Comparison of ENCODE assay signal across 1 cellular context in the genomic region with DNA sequence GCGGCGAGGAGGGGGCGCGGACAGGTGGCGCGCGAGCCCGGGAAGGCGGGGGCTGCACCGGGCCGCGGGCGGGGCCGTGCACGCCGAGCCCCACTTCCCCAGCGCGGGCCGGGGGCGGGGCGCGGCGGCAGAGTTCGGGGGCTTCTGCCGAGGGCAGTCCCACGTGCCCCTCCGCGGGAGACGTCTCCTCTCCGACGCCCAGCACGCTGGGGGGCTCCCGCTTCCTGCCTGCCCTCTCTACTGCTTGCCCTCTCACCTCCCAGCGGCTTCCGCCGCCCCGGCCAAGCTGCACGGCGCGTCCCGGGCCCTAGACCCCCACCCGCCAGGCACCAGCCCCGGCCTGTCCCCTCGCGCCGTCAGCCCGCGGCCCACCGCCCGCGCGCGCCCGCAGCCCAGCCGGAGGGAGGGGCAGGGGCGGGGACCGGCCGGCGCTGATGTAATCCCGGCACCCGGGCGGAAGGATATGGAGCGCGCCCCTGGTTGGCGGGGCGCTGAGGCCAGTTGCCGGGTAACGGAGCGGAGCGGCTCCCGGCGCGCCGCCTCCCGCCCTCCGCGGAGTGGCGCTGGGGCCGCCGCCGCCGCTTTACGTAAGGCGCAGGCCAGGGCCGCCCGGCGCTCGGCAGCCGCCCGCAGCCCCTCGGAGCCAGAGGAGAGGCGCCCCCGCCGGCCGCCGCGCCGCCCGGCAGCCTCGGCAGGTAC.
A peak's percentile ranks its signal among the peaks of the same experiment; 100 is the strongest.
TF ChIP-seq lines count a peak whose summit lies in the region.

A gene with protein sequence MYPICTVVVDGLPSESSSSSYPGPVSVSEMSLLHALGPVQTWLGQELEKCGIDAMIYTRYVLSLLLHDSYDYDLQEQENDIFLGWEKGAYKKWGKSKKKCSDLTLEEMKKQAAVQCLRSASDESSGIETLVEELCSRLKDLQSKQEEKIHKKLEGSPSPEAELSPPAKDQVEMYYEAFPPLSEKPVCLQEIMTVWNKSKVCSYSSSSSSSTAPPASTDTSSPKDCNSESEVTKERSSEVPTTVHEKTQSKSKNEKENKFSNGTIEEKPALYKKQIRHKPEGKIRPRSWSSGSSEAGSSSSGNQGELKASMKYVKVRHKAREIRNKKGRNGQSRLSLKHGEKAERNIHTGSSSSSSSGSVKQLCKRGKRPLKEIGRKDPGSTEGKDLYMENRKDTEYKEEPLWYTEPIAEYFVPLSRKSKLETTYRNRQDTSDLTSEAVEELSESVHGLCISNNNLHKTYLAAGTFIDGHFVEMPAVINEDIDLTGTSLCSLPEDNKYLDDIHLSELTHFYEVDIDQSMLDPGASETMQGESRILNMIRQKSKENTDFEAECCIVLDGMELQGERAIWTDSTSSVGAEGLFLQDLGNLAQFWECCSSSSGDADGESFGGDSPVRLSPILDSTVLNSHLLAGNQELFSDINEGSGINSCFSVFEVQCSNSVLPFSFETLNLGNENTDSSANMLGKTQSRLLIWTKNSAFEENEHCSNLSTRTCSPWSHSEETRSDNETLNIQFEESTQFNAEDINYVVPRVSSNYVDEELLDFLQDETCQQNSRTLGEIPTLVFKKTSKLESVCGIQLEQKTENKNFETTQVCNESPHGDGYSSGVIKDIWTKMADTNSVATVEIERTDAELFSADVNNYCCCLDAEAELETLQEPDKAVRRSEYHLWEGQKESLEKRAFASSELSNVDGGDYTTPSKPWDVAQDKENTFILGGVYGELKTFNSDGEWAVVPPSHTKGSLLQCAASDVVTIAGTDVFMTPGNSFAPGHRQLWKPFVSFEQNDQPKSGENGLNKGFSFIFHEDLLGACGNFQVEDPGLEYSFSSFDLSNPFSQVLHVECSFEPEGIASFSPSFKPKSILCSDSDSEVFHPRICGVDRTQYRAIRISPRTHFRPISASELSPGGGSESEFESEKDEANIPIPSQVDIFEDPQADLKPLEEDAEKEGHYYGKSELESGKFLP (N-terminal part only) (plus strand): TSS at position 581 of the 699 bp plus-strand sequence. CDS start 41,727 bp downstream, outside the sequence.

TF ChIP-seq in H1, 55 proteins besides CTCF, POLR2A, EP300 and RAD21 (continued from another document):
- TF ChIP-seq SP1 (IDR thresholded peaks at IDR 0.05; ENCODE audit: low read depth, low read length) (0 out of 2 replicates have a peak, but pooled peaks have one; percentile 35), TAF7 (optimal IDR thresholded peaks at IDR 0.05; ENCODE audit: borderline replicate concordance, low read depth, low read length) (no peak), SIN3A (conservative IDR thresholded peaks at IDR 0.05 in 1 of 2, IDR thresholded peaks at IDR 0.05 in 1 of 2; ENCODE audit: low read depth in 1 of 2, low read length in 2 of 2) (peak in 1 of 2 experiments; percentile 84; a peak in 2 of 4 replicates), BRCA1 (IDR thresholded peaks at IDR 0.05; ENCODE audit: low read depth, low read length) (no peak), SAP30 (IDR thresholded peaks at IDR 0.05; ENCODE audit: insufficient read depth, insufficient replicate concordance, low read length) (no peak), TEAD4 (IDR thresholded peaks at IDR 0.05; ENCODE audit: low read depth, low read length) (no peak), KDM1A (IDR thresholded peaks at IDR 0.05; ENCODE audit: borderline replicate concordance, low read length) (no peak), RBBP5 (IDR thresholded peaks at IDR 0.05; ENCODE audit: borderline replicate concordance, low read depth, low read length) (0 out of 2 replicates have a peak, but pooled peaks have one; percentile 30), POU5F1 (IDR thresholded peaks at IDR 0.05; ENCODE audit: low read depth, low read length) (no peak), EGR1 (IDR thresholded peaks at IDR 0.05; ENCODE audit: borderline replicate concordance, low read depth, low read length) (no peak), FOSL1 (IDR thresholded peaks at IDR 0.05; ENCODE audit: insufficient read depth, low read depth, low read length) (0 out of 2 replicates have a peak, but pooled peaks have one; percentile 52), SP2 (IDR thresholded peaks at IDR 0.05; ENCODE audit: low read length) (no peak), HDAC2 (IDR thresholded peaks at IDR 0.05; ENCODE audit: borderline replicate concordance in 1 of 2, low read depth in 2 of 2, low read length in 2 of 2) (peak in 1 of 2 experiments; percentile 77; a peak in 1 of 4 replicates), NRF1 (IDR thresholded peaks at IDR 0.05; ENCODE audit: low read depth, low read length) (no peak), ASH2L (IDR thresholded peaks at IDR 0.05; ENCODE audit: low read length) (no peak), RNF2 (IDR thresholded peaks at IDR 0.05; ENCODE audit: borderline replicate concordance, low read depth, low read length, missing control alignments, poor library complexity, severe bottlenecking) (no peak), TBP (IDR thresholded peaks at IDR 0.05; ENCODE audit: low read depth, low read length) (peak; percentile 73; the same call in 1 of the 2 replicates), POLR2AphosphoS5 (IDR thresholded peaks at IDR 0.05; ENCODE audit: low read depth, low read length) (no peak), YY1 (IDR thresholded peaks at IDR 0.05; ENCODE audit: low read depth, low read length) (0 out of 2 replicates have a peak, but pooled peaks have one; percentile 29), CBX8 (IDR thresholded peaks at IDR 0.05; ENCODE audit: borderline replicate concordance, low read depth, low read length) (no peak), NANOG (IDR thresholded peaks at IDR 0.05; ENCODE audit: insufficient read depth, low read depth, low read length, poor library complexity, severe bottlenecking) (no peak), CEBPB (IDR thresholded peaks at IDR 0.05; ENCODE audit: low read depth, low read length) (peak; percentile 55; the same call in 1 of the 2 replicates), ZNF274 (IDR thresholded peaks at IDR 0.05; ENCODE audit: borderline replicate concordance, extremely low read depth, low read length) (no peak), TCF12 (IDR thresholded peaks at IDR 0.05; ENCODE audit: low read depth, low read length) (0 out of 2 replicates have a peak, but pooled peaks have one; percentile 12), SRF (IDR thresholded peaks at IDR 0.05; ENCODE audit: low read depth, low read length) (peak; percentile 29; the same call in 1 of the 2 replicates), CHD2 (IDR thresholded peaks at IDR 0.05; ENCODE audit: low read length) (peak; percentile 89), KDM4A (IDR thresholded peaks at IDR 0.05; ENCODE audit: low read depth, low read length, severe bottlenecking) (peak; percentile 91), JUND (IDR thresholded peaks at IDR 0.05; ENCODE audit: low read length) (peak; percentile 59; the same call in 1 of the 2 replicates)
- TF ChIP-seq, protein P1, sequence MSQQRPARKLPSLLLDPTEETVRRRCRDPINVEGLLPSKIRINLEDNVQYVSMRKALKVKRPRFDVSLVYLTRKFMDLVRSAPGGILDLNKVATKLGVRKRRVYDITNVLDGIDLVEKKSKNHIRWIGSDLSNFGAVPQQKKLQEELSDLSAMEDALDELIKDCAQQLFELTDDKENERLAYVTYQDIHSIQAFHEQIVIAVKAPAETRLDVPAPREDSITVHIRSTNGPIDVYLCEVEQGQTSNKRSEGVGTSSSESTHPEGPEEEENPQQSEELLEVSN (IDR thresholded peaks at IDR 0.05) = peak; percentile 90
- TF ChIP-seq, protein P2, sequence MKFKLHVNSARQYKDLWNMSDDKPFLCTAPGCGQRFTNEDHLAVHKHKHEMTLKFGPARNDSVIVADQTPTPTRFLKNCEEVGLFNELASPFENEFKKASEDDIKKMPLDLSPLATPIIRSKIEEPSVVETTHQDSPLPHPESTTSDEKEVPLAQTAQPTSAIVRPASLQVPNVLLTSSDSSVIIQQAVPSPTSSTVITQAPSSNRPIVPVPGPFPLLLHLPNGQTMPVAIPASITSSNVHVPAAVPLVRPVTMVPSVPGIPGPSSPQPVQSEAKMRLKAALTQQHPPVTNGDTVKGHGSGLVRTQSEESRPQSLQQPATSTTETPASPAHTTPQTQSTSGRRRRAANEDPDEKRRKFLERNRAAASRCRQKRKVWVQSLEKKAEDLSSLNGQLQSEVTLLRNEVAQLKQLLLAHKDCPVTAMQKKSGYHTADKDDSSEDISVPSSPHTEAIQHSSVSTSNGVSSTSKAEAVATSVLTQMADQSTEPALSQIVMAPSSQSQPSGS (IDR thresholded peaks at IDR 0.05; ENCODE audit: low read length) = no peak
- TF ChIP-seq, protein P3, sequence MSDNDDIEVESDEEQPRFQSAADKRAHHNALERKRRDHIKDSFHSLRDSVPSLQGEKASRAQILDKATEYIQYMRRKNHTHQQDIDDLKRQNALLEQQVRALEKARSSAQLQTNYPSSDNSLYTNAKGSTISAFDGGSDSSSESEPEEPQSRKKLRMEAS (IDR thresholded peaks at IDR 0.05) = peak; percentile 85
